27 cellular contexts compared by ENCODE assay signal in genomic region chr13:101779147-101779546, GRCh38.
DNase-seq lines count a peak whose midpoint lies in the region; ATAC-seq, FAIRE-seq and TF ChIP-seq lines count a peak whose summit lies in the region.
"Had no signal": no experiment of that assay in that cellular context is flagged by ENCODE, and none has a peak within 500 bp of the region (broad histone marks: within the 10 kb centered on the region; RNA-seq: fewer than 3 reads in every experiment).

No MANE protein-coding gene starts in this region.

- no peaks in the 10 kb centered on the region for H3K4me1 Mint-ChIP-seq in activated CD8-positive, alpha-beta T cell treated with anti-CD3 and anti-CD28 coated beads for 36 hours (ENCODE audit: low read depth)
- H3K4me1 Mint-ChIP-seq: B cell had no signal

- no peaks in the 10 kb centered on the region for H3K9me3 Mint-ChIP-seq in activated CD8-positive, alpha-beta T cell treated with anti-CD3 and anti-CD28 coated beads for 36 hours
- H3K9me3 Mint-ChIP-seq: CD4-positive, alpha-beta T cell; CD8-positive, alpha-beta T cell had no signal

- no peak overlapping the region for H3K4me3 Mint-ChIP-seq in activated CD8-positive, alpha-beta T cell treated with anti-CD3 and anti-CD28 coated beads for 36 hours
- H3K4me3 Mint-ChIP-seq: B cell; CD4-positive, alpha-beta T cell; CD8-positive, alpha-beta T cell had no signal

- DNase-seq in H54 (ENCODE audit: insufficient read length, low spot score) (no peak), right lobe of liver (no peak), thyroid gland (no peak), COLO668 (lab: John Stamatoyannopoulos, UW; ENCODE audit: unreplicated experiment) (no peak)
- DNase-seq in activated CD8-positive, alpha-beta T cell treated with anti-CD3 and anti-CD28 coated beads for 36 hours: no peak
- DNase-seq: 8988T; AML-193; CD4-positive, alpha-beta T cell; CD8-positive, alpha-beta T cell; COR-L47; DMS 273 treated with DMSO at 0.1 percent for 48 hours; DMS153; DMS53; DMS79; DND-41; EL; GDM1 had no signal

- no peaks in the 10 kb centered on the region for H3K36me3 Mint-ChIP-seq in activated CD8-positive, alpha-beta T cell treated with anti-CD3 and anti-CD28 coated beads for 36 hours (ENCODE audit: low read depth)
- H3K36me3 Mint-ChIP-seq: CD8-positive, alpha-beta T cell had no signal

- H3K27me3 Mint-ChIP-seq in activated CD8-positive, alpha-beta T cell treated with anti-CD3 and anti-CD28 coated beads for 36 hours: peaks cover 4% of the 10 kb centered on the region
- H3K27me3 Mint-ChIP-seq: B cell; CD4-positive, alpha-beta T cell had no signal

- WGBS in right lobe of liver (ENCODE audit: insufficient coverage, low coverage, low lambda C conversion rate, missing lambda C conversion rate): 22% methylated on average over 4 of the region's 4 CpGs
- WGBS in thyroid gland, 2 donors: 81 to 82% methylated on average over 4 of the region's 4 CpGs

- H3K27me3 ChIP-seq in right lobe of liver (no peaks in the 10 kb centered on the region), thyroid gland (no peaks in the 10 kb centered on the region)
- H3K27me3 ChIP-seq: BLaER1 treated with 17β-estradiol and CSF1 and Interleukin-3, amounts not matched to agents 10 nM and 100 nM had no signal

- H3K27ac ChIP-seq in right lobe of liver: no peak overlapping the region
- H3K27ac ChIP-seq in thyroid gland: no peak overlapping the region
- H3K27ac ChIP-seq: A549; BLaER1 treated with 17β-estradiol and CSF1 and Interleukin-3, amounts not matched to agents 10 nM and 100 nM; C4-2B had no signal

- TF ChIP-seq CTCF in right lobe of liver (IDR thresholded peaks at IDR 0.05): no peak
- TF ChIP-seq CTCF in thyroid gland (IDR thresholded peaks at IDR 0.05): no peak
- TF ChIP-seq CTCF in activated CD8-positive, alpha-beta T cell treated with anti-CD3 and anti-CD28 coated beads for 36 hours (IDR thresholded peaks at IDR 0.05): no peak

- H3K9me3 ChIP-seq in right lobe of liver (no peaks in the 10 kb centered on the region), thyroid gland (no peaks in the 10 kb centered on the region)
- H3K9me3 ChIP-seq: A549; BLaER1 treated with 17β-estradiol and CSF1 and Interleukin-3, amounts not matched to agents 10 nM and 100 nM had no signal

- CTCF ChIA-PET in activated CD8-positive, alpha-beta T cell treated with anti-CD3 and anti-CD28 coated beads for 36 hours (lab: Charles Lee): no interaction called here

- POLR2A ChIA-PET in activated CD8-positive, alpha-beta T cell treated with anti-CD3 and anti-CD28 coated beads for 36 hours (lab: Charles Lee): no interaction called here

- no peak overlapping the region for H3K27ac Mint-ChIP-seq in activated CD8-positive, alpha-beta T cell treated with anti-CD3 and anti-CD28 coated beads for 36 hours
- H3K27ac Mint-ChIP-seq: B cell; CD4-positive, alpha-beta T cell; CD8-positive, alpha-beta T cell had no signal

- FAIRE-seq in A204.1 (lab: Jason Lieb, UNC) (peak; percentile 11), H54 (lab: Jason Lieb, UNC) (peak; percentile 77), islet of Langerhans (lab: Jason Lieb, UNC) (peak; percentile 21)
- FAIRE-seq: A549, GM12878, GM12892, GM18507 had no signal

- H3K4me3 ChIP-seq in right lobe of liver (no peak overlapping the region), thyroid gland (replicated peaks in 1 of 3) (no peak overlapping the region)
- H3K4me3 ChIP-seq: A549; BLaER1 treated with 17β-estradiol and CSF1 and Interleukin-3, amounts not matched to agents 10 nM and 100 nM; GM12878 had no signal

- ATAC-seq in right lobe of liver (peak; percentile 20 to 61 (median 48)), GM21576 (IDR thresholded peaks at IDR 0.05; ENCODE audit: unreplicated experiment) (no peak)
- no peak for ATAC-seq in activated CD8-positive, alpha-beta T cell treated with anti-CD3 and anti-CD28 coated beads for 36 hours
- ATAC-seq: A549; CD8-positive, alpha-beta T cell; GM12878 had no signal

- H3K36me3 ChIP-seq in right lobe of liver: no peaks in the 10 kb centered on the region
- H3K36me3 ChIP-seq in thyroid gland: no peaks in the 10 kb centered on the region
- H3K36me3 ChIP-seq: BLaER1 treated with 17β-estradiol and CSF1 and Interleukin-3, amounts not matched to agents 10 nM and 100 nM had no signal

- TF ChIP-seq POLR2A in H54 (IDR thresholded peaks at IDR 0.05; ENCODE audit: low read depth, low read length): no peak
- no peak for TF ChIP-seq POLR2A in right lobe of liver (IDR thresholded peaks at IDR 0.05)
- TF ChIP-seq POLR2A in thyroid gland (IDR thresholded peaks at IDR 0.05): no peak

- intact Hi-C loops in right lobe of liver (cut with DNase I) (no loop called here), thyroid gland (cut with DNase I) (no loop called here)
- intact Hi-C loops in activated CD8-positive, alpha-beta T cell treated with anti-CD3 and anti-CD28 coated beads for 36 hours (cut with micrococcal nuclease): no loop called here

- peaks cover 0 to 46% (median 17%) of the 10 kb centered on the region in 4 donors for H3K4me1 ChIP-seq in right lobe of liver
- no peaks in the 10 kb centered on the region for H3K4me1 ChIP-seq in thyroid gland
- H3K4me1 ChIP-seq: A549; BLaER1 treated with 17β-estradiol and CSF1 and Interleukin-3, amounts not matched to agents 10 nM and 100 nM had no signal

Comparison
In these comparisons a context has a peak if more than half of its experiments do, and no peak if none do; other contexts are left out.
1. ATAC-seq: peak in right lobe of liver (4 of 4); none in GM21576 (single experiment) and activated CD8-positive, alpha-beta T cell treated with anti-CD3 and anti-CD28 coated beads for 36 hours (single experiment).